ENCODE assay signal across 20 cellular contexts in the genomic region with DNA sequence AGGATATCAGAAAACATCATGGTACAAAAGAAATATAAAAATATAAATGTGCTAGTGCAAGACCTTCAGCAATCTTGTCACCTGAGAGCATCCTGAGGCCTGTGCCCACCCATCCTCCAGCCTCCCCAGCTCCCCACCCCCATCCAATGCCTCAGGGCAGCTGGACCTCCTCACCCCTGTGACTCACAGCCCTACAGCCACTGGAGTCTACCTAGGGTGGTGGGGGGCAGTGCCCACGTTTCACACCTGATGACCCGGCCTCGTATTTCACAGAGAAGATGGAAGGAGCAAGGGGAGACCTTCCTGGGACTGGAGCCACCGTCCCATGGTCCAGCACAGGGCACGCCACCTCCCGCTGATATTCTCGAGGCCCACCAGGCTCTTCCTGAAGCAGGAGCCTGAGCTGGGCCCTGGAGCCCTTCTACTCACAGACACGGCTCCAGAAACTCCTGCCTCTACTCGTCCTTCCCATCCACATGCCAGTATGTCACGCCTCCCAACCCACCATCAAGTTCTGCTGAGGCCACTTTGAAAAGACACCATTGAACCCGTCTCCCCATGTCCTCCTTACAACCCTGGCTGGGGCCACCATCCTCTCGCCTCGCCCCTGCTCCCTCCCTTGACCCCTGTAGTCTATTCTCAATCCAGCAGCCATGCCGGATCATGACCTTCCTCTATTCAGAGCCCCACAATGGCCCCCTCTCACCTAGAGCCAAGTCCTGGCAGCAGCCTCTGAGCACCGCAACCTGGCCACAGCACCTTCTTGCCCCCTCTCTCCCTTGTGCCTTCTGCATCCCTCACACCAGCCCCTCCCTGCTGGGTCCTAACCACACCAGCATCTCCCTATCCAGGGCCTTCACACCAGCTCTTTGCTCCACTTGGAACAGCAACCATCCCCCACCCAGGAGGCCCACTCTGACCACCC. TPM values are rescaled to one million over a fixed set of nuclear protein-coding genes. Genes with fewer than 3 reads are reported as not detected.
A peak's percentile ranks its signal among the peaks of the same experiment; 100 is the strongest.
DNase-seq lines count a peak whose midpoint lies in the region; ATAC-seq, FAIRE-seq and TF ChIP-seq lines count a peak whose summit lies in the region.
"Had no signal": no experiment of that assay in that cellular context is flagged by ENCODE, and none has a peak within 500 bp of the region (broad histone marks: within the 10 kb centered on the region; RNA-seq: fewer than 3 reads in every experiment).

No MANE protein-coding gene starts in this region.

- H3K4me3 ChIP-seq in IMR-90 (ENCODE audit: insufficient read depth, low read depth, low read length) (no peak overlapping the region), endodermal cell (ENCODE audit: low read length) (no peak overlapping the region), sigmoid colon (no peak overlapping the region), kidney (ENCODE audit: low read length in 2 of 2) (no peak overlapping the region)
- H3K4me3 ChIP-seq: cardiac muscle cell, lung had no signal

- TF ChIP-seq CTCF in IMR-90 (conservative IDR thresholded peaks at IDR 0.05; ENCODE audit: low read depth, low read length): no peak
- no peak for TF ChIP-seq CTCF in endodermal cell (conservative IDR thresholded peaks at IDR 0.05)
- no peak for TF ChIP-seq CTCF in sigmoid colon (IDR thresholded peaks at IDR 0.05)
- no peak for TF ChIP-seq CTCF in kidney (IDR thresholded peaks at IDR 0.05; ENCODE audit: borderline replicate concordance, extremely low read depth, insufficient read depth)

- H2AK9ac ChIP-seq in IMR-90 (replicated peaks; ENCODE audit: low read depth, low read length, poor library complexity): peak overlapping the region; percentile 70

- peaks cover 21 to 22% of the 10 kb centered on the region in 2 experiments for H3K79me1 ChIP-seq in IMR-90 (ENCODE audit: low read depth in 1 of 2, low read length in 2 of 2)

- no peaks in the 10 kb centered on the region for H3K9me1 ChIP-seq in IMR-90 (ENCODE audit: insufficient read depth, low read length)

- TF ChIP-seq POLR2A in IMR-90 (IDR thresholded peaks at IDR 0.05; ENCODE audit: low read depth, low read length): no peak
- TF ChIP-seq POLR2A in sigmoid colon (IDR thresholded peaks at IDR 0.05): no peak

- H3K27ac ChIP-seq in IMR-90 (ENCODE audit: insufficient read depth, low read length) (no peak overlapping the region), endodermal cell (ENCODE audit: low read depth, low read length) (no peak overlapping the region), sigmoid colon (no peak overlapping the region), kidney (ENCODE audit: low read depth in 2 of 2, low read length in 2 of 2) (no peak overlapping the region)
- H3K27ac ChIP-seq: cardiac muscle cell, parathyroid adenoma had no signal

- DNase-seq in activated CD4-positive, alpha-beta T cell treated with anti-CD3 and anti-CD28 coated beads, Interleukin-2, amount 10 ng/mL, durations not matched to agents 24 days and 14 days: no peak
- DNase-seq in activated CD4-positive, alpha-beta T cell treated with anti-CD3 and anti-CD28 coated beads, Interleukin-2, amount 50 U/mL, for 4 hours: no peak
- no peak for DNase-seq in IMR-90
- DNase-seq in endodermal cell: peak; percentile 7
- DNase-seq in sigmoid colon: peak; percentile 58
- DNase-seq in kidney: no peak
- DNase-seq in germinal center (ENCODE audit: low spot score): no peak
- DNase-seq in NOMO-1 treated with DMSO at 0.1 percent for 48 hours (lab: John Stamatoyannopoulos, UW; ENCODE audit: unreplicated experiment): no peak
- DNase-seq: activated CD4-positive, alpha-beta T cell treated with anti-CD3 and anti-CD28 coated beads, Interleukin-2, amount 50 U/mL, for 1 hour; activated T-cell treated with anti-CD3 and anti-CD28 coated beads, Interleukin-2, amount 50 U/mL, for 72 hours; BE2C; NCI-H2029; NCI-H510A; stimulated activated naive CD8-positive, alpha-beta T cell treated with anti-CD3 and anti-CD28 coated beads, Interleukin-15, Interleukin-2, amounts not matched to agents 100 U/mL and 50 U/mL, for 24 hours had no signal

- H3K27me3 Mint-ChIP-seq in activated CD4-positive, alpha-beta T cell treated with anti-CD3 and anti-CD28 coated beads, Interleukin-2, amount 10 ng/mL, durations not matched to agents 24 days and 14 days: no peaks in the 10 kb centered on the region
- H3K27me3 Mint-ChIP-seq in endodermal cell (ENCODE audit: insufficient read depth): no peaks in the 10 kb centered on the region

- dilution Hi-C loops in IMR-90 (cut with HindIII; ENCODE audit: low sequenced_read_pairs, unreplicated experiment): no loop called here

- no peak overlapping the region for H2BK20ac ChIP-seq in IMR-90 (ENCODE audit: low read depth, low read length)

- TF ChIP-seq EP300 in sigmoid colon (IDR thresholded peaks at IDR 0.05): no peak

- no peak for TF ChIP-seq RAD21 in IMR-90 (IDR thresholded peaks at IDR 0.05; ENCODE audit: low read length)

- H3K4me1 ChIP-seq in IMR-90 (ENCODE audit: control insufficient read depth, insufficient read depth, low read length) (no peaks in the 10 kb centered on the region), endodermal cell (ENCODE audit: control insufficient read depth, insufficient read depth, low read length) (no peaks in the 10 kb centered on the region), sigmoid colon (no peaks in the 10 kb centered on the region), kidney (ENCODE audit: control insufficient read depth in 1 of 2, insufficient read depth in 1 of 2, low read depth in 1 of 2, low read length in 2 of 2) (no peaks in the 10 kb centered on the region)
- H3K4me1 ChIP-seq: BE2C had no signal

- H2BK15ac ChIP-seq in IMR-90 (ENCODE audit: low read depth, low read length): no peak overlapping the region

- H4K91ac ChIP-seq in IMR-90 (ENCODE audit: insufficient read depth, low read depth, low read length): no peak overlapping the region

- CTCF ChIA-PET in IMR-90 (lab: Yijun Ruan, JAX): no interaction called here

- in situ Hi-C loops in IMR-90 (cut with MboI; ENCODE audit: low sequenced_read_pairs): loop anchor here (25.0 kb wide), 3 partner anchors 608 to 883 kb away; partner anchors contain the start of genes NINL and ZNF337

- H3K56ac ChIP-seq in IMR-90 (ENCODE audit: extremely low read depth, insufficient read depth, low read length): no peak overlapping the region

- H3K4me1 Mint-ChIP-seq in activated CD4-positive, alpha-beta T cell treated with anti-CD3 and anti-CD28 coated beads, Interleukin-2, amount 10 ng/mL, durations not matched to agents 24 days and 14 days: peaks cover 24% of the 10 kb centered on the region
- H3K4me1 Mint-ChIP-seq in endodermal cell: no peaks in the 10 kb centered on the region

- H3K14ac ChIP-seq in IMR-90 (replicated peaks; ENCODE audit: low read depth, low read length): no peak overlapping the region

- H2BK120ac ChIP-seq in IMR-90 (ENCODE audit: low read depth, low read length): no peak overlapping the region

- no peak overlapping the region for H4K5ac ChIP-seq in IMR-90 (ENCODE audit: low read depth, low read length)

- peak overlapping the region; percentile 41 for H3K27ac Mint-ChIP-seq in activated CD4-positive, alpha-beta T cell treated with anti-CD3 and anti-CD28 coated beads, Interleukin-2, amount 10 ng/mL, durations not matched to agents 24 days and 14 days
- no peak overlapping the region for H3K27ac Mint-ChIP-seq in endodermal cell

- POLR2A ChIA-PET in IMR-90 (lab: Charles Lee; ENCODE audit: unreplicated experiment): no interaction called here

- peaks cover 91% of the 10 kb centered on the region for H3K36me3 Mint-ChIP-seq in activated CD4-positive, alpha-beta T cell treated with anti-CD3 and anti-CD28 coated beads, Interleukin-2, amount 10 ng/mL, durations not matched to agents 24 days and 14 days (ENCODE audit: low read depth)
- H3K36me3 Mint-ChIP-seq in endodermal cell (ENCODE audit: low read depth): peaks cover 79% of the 10 kb centered on the region

- H3K18ac ChIP-seq in IMR-90 (ENCODE audit: low read depth, low read length): no peak overlapping the region

- H4K20me1 ChIP-seq in IMR-90 (ENCODE audit: insufficient read depth, low read length): no peaks in the 10 kb centered on the region; the same call in 1 of the 2 replicates

- no TSS peak for BruUV-seq in IMR-90 (replicated peaks; lab: Mats Ljungman, UMichigan)

- H3K36me3 ChIP-seq in IMR-90 (ENCODE audit: control insufficient read depth, insufficient read depth, low read length): peaks cover 16% of the 10 kb centered on the region
- peaks cover 51% of the 10 kb centered on the region for H3K36me3 ChIP-seq in endodermal cell (ENCODE audit: control insufficient read depth, insufficient read depth, low read length)
- peaks cover 0 to 67% (median 18%) of the 10 kb centered on the region in 4 donors for H3K36me3 ChIP-seq in sigmoid colon
- H3K36me3 ChIP-seq in kidney (ENCODE audit: control insufficient read depth in 1 of 2, insufficient read depth in 2 of 2, low read length in 2 of 2): peaks cover 13 to 14% of the 10 kb centered on the region in 2 donors
- H3K36me3 ChIP-seq: cardiac muscle cell had no signal

- peak overlapping the region; percentile 47 for H2AFZ ChIP-seq in IMR-90 (replicated peaks; ENCODE audit: low read length, poor library complexity)
- H2AFZ ChIP-seq: parathyroid adenoma had no signal

- H2BK5ac ChIP-seq in IMR-90 (ENCODE audit: low read depth, low read length, poor library complexity, severe bottlenecking): no peak overlapping the region

- H3K9me3 ChIP-seq in IMR-90 (ENCODE audit: control insufficient read depth, insufficient read depth, low read length) (peaks cover 7% of the 10 kb centered on the region; the same call in 1 of the 2 replicates), endodermal cell (ENCODE audit: control insufficient read depth, low read length) (peaks cover 32% of the 10 kb centered on the region), sigmoid colon (peaks cover 0 to 5% (median 0%) of the 10 kb centered on the region in 4 donors), kidney (ENCODE audit: control insufficient read depth in 1 of 2, low read length in 2 of 2) (peaks cover 0 to 7% of the 10 kb centered on the region in 2 donors)

- H3K9me3 Mint-ChIP-seq in activated CD4-positive, alpha-beta T cell treated with anti-CD3 and anti-CD28 coated beads, Interleukin-2, amount 10 ng/mL, durations not matched to agents 24 days and 14 days: peaks cover 20% of the 10 kb centered on the region
- H3K9me3 Mint-ChIP-seq in endodermal cell: peaks cover 38% of the 10 kb centered on the region

- no peak overlapping the region for H3K4me2 ChIP-seq in IMR-90 (ENCODE audit: low read depth, low read length)

- 97% methylated on average over 9 of the region's 15 CpGs; no CpG with 5 or more reads in 1 of the 2 experiments for WGBS in IMR-90 (ENCODE audit: extremely low coverage in 2 of 2, insufficient read length in 1 of 2), 2 experiments
- WGBS in endodermal cell (ENCODE audit: insufficient coverage in 1 of 2, insufficient read length in 1 of 2), 2 experiments: 90 to 100% methylated on average over 12 to 15 of the region's 15 CpGs
- 97 to 99% methylated on average over 15 of the region's 15 CpGs for WGBS in sigmoid colon, 2 donors

- H3K9ac ChIP-seq in IMR-90 (ENCODE audit: low read depth, low read length) (no peak overlapping the region), endodermal cell (ENCODE audit: extremely low read depth, low read length, poor library complexity, severe bottlenecking) (no peak overlapping the region), kidney (ENCODE audit: low read length in 2 of 2) (no peak overlapping the region)
- H3K9ac ChIP-seq: parathyroid adenoma had no signal

- H3K27me3 ChIP-seq in IMR-90 (ENCODE audit: control insufficient read depth, insufficient read depth, low read length) (no peaks in the 10 kb centered on the region), endodermal cell (ENCODE audit: control insufficient read depth, insufficient read depth, low read length, poor library complexity, severe bottlenecking) (no peaks in the 10 kb centered on the region), sigmoid colon (no peaks in the 10 kb centered on the region)
- H3K27me3 ChIP-seq: BE2C, cardiac muscle cell had no signal

- H3K4ac ChIP-seq in IMR-90 (ENCODE audit: low read depth, low read length): no peak overlapping the region

- intact Hi-C loops in activated CD4-positive, alpha-beta T cell treated with anti-CD3 and anti-CD28 coated beads, Interleukin-2, amount 10 ng/mL, durations not matched to agents 24 days and 14 days (cut with micrococcal nuclease): no loop called here
- intact Hi-C loops in IMR-90 (cut with micrococcal nuclease): no loop called here
- intact Hi-C loops in sigmoid colon (cut with DNase I): no loop called here
- intact Hi-C loops in kidney (cut with DNase I): no loop called here

- H4K8ac ChIP-seq in IMR-90 (ENCODE audit: low read depth in 2 of 2, low read length in 2 of 2): no peak overlapping the region

- no peak for ATAC-seq in IMR-90 (ENCODE audit: low read depth)
- ATAC-seq: activated T-cell treated with anti-CD3 and anti-CD28 coated beads, Interleukin-2, amount 50 U/mL, for 72 hours; stimulated activated naive CD8-positive, alpha-beta T cell treated with anti-CD3 and anti-CD28 coated beads, Interleukin-15, Interleukin-2, amounts not matched to agents 100 U/mL and 50 U/mL, for 24 hours had no signal

- H3K4me3 Mint-ChIP-seq in activated CD4-positive, alpha-beta T cell treated with anti-CD3 and anti-CD28 coated beads, Interleukin-2, amount 10 ng/mL, durations not matched to agents 24 days and 14 days: no peak overlapping the region
- H3K4me3 Mint-ChIP-seq in endodermal cell: no peak overlapping the region
- H3K4me3 Mint-ChIP-seq: activated T-cell treated with anti-CD3 and anti-CD28 coated beads, Interleukin-2, amount 50 U/mL, for 72 hours had no signal

- H3K23ac ChIP-seq in IMR-90 (ENCODE audit: low read depth, low read length): no peak overlapping the region

- no peak overlapping the region for H2AK5ac ChIP-seq in IMR-90 (ENCODE audit: low read depth, low read length)

- no peak for FAIRE-seq in kidney (lab: Jason Lieb, UNC)
- FAIRE-seq: A204.1, D721Med had no signal

RNA-seq across cellular contexts. Expression of gene APMAP, which starts 13.3 kb away (rescaled TPM):
- 56.4 and 56.8 TPM in 2 replicates for total RNA-seq in activated CD4-positive, alpha-beta T cell treated with anti-CD3 and anti-CD28 coated beads, Interleukin-2, amount 10 ng/mL, durations not matched to agents 24 days and 14 days
- 67.2 TPM in 2 replicates for total RNA-seq in IMR-90 (2012; rRNA removed)
- 86.4 and 88.8 TPM in 2 replicates for polyA plus RNA-seq in IMR-90 (2012; rRNA removed)
- 61.5 and 74.8 TPM in 2 replicates for polyA plus RNA-seq in IMR-90 (2012; cell fraction: cytosol; rRNA removed)
- 24.2 and 39.6 TPM in 2 replicates for polyA plus RNA-seq in IMR-90 (2012; cell fraction: nucleus; rRNA removed; ENCODE audit: low replicate concordance)
- total RNA-seq in endodermal cell: 10 to 100 TPM; 60.2 to 65.6 TPM
- polyA plus RNA-seq in endodermal cell (2013, experiment 1 of 2): 76.8 TPM
- 70.0 TPM for polyA plus RNA-seq in endodermal cell (2013, experiment 2 of 2)
- 10 to 100 TPM; 22.7 to 35.3 (median 28.9) TPM for total RNA-seq in sigmoid colon
- polyA plus RNA-seq in sigmoid colon: 10 to 100 TPM in 2 of 3 donors, 1 to 10 TPM in 1; 9.6 to 55.8 (median 25.2) TPM
- 90.9 TPM for total RNA-seq in kidney
- 79.7 TPM for polyA plus RNA-seq in kidney (ENCODE audit: insufficient read depth, low read depth, low replicate concordance)

RNA-seq across cellular contexts. Expression of gene CST7, which starts 30.2 kb away (rescaled TPM):
- 115 and 117 TPM in 2 replicates for total RNA-seq in activated CD4-positive, alpha-beta T cell treated with anti-CD3 and anti-CD28 coated beads, Interleukin-2, amount 10 ng/mL, durations not matched to agents 24 days and 14 days
- total RNA-seq in IMR-90 (2012; rRNA removed) (not detected in 2 replicates), endodermal cell (not detected), sigmoid colon (1 to 10 TPM in 1 of 4 donors, under 1 TPM in 2, not detected in 1; 0.66 to 3.5 (median 0.71) TPM), kidney (3.7 TPM)
- polyA plus RNA-seq in IMR-90 (2012; rRNA removed) (not detected in 2 replicates), sigmoid colon (10 to 100 TPM in 1 of 3 donors, 1 to 10 TPM in 2; 3.9 to 10.4 (median 4.2) TPM), kidney (ENCODE audit: insufficient read depth, low read depth, low replicate concordance) (1.4 TPM)
- polyA plus RNA-seq in IMR-90 (2012; cell fraction: cytosol; rRNA removed): not detected in 2 replicates
- polyA plus RNA-seq in IMR-90 (2012; cell fraction: nucleus; rRNA removed; ENCODE audit: low replicate concordance): not detected in 2 replicates
- polyA plus RNA-seq in endodermal cell (2013, experiment 1 of 2): not detected
- polyA plus RNA-seq in endodermal cell (2013, experiment 2 of 2): not detected
- total RNA-seq: cardiac muscle cell, HT-29 had no signal

Comparison
In these comparisons a context has a peak if more than half of its experiments do, and no peak if none do; other contexts are left out.
1. DNase-seq: peak in endodermal cell (single experiment) and sigmoid colon (single experiment); none in activated CD4-positive, alpha-beta T cell treated with anti-CD3 and anti-CD28 coated beads, Interleukin-2, amount 10 ng/mL, durations not matched to agents 24 days and 14 days (single experiment), activated CD4-positive, alpha-beta T cell treated with anti-CD3 and anti-CD28 coated beads, Interleukin-2, amount 50 U/mL, for 4 hours (0 of 2), IMR-90 (single experiment), kidney (single experiment), germinal center (single experiment) and NOMO-1 treated with DMSO at 0.1 percent for 48 hours (single experiment).
2. RNA of gene CST7, which starts 30.2 kb away (total RNA-seq): 115 to 117 TPM in activated CD4-positive, alpha-beta T cell treated with anti-CD3 and anti-CD28 coated beads, Interleukin-2, amount 10 ng/mL, durations not matched to agents 24 days and 14 days; 3.7 TPM in kidney (single experiment), 0.66 to 3.5 TPM in sigmoid colon, not detected in IMR-90 and not detected in endodermal cell; every median in the first group is over 10 times any median in the second.